In the genomic region with DNA sequence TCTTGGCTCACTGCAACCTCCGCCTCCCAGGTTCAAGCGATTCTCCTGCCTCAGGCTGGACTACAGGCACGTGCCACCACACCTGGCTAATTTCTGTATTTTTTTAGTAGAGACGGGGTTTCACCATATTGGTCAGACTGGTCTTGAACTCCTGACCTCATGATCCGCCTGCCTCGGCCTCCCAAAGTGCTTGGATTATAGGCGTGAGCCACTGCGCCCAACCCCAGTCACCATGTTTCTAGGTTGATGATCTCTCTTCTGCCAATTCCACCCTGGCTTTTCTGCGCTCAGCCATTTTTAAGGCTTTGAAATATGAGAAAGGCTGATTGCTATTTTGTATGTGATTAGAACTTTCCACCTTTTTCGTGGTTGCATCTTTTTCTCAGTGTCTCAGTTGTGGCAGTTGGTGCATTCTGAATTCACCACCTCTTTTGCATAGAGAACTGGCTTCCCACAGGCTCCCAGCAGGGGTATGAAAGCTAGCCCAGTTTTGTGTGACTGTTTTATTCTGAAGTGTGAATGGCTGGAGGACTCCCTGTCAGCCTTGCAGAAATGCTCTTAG, we compare ENCODE assay signal across 11 cellular contexts. TPM values are rescaled to one million over a fixed set of nuclear protein-coding genes. Genes with fewer than 3 reads are reported as not detected.
DNase-seq lines count a peak whose midpoint lies in the region; ATAC-seq, FAIRE-seq and TF ChIP-seq lines count a peak whose summit lies in the region.
"Had no signal": no experiment of that assay in that cellular context is flagged by ENCODE, and none has a peak within 500 bp of the region (broad histone marks: within the 10 kb centered on the region; RNA-seq: fewer than 3 reads in every experiment).

No MANE protein-coding gene starts in this region.

- DNase-seq in GM12864 (ENCODE audit: low read depth) (peak; percentile 76), GM19238 (ENCODE audit: insufficient read length, low spot score) (peak; percentile 42), HuH-7.5 (ENCODE audit: low spot score) (no peak), HTR-8/SVneo (ENCODE audit: insufficient read length, low spot score) (no peak), SKM-1 (lab: John Stamatoyannopoulos, UW; ENCODE audit: unreplicated experiment) (no peak)
- DNase-seq in activated T-cell treated with anti-CD3 and anti-CD28 coated beads, Interleukin-2, amount 50 U/mL, for 48 hours = peak; percentile 29 to 31
- DNase-seq: activated CD8-positive, alpha-beta memory T cell treated with anti-CD3 and anti-CD28 coated beads, Interleukin-2, amount 50 U/mL, for 4 hours had no signal

- H3K4me3 ChIP-seq in GM12864 (ENCODE audit: low read depth, low read length) = no peak overlapping the region; the same call in 1 of the 2 replicates
- H3K4me3 ChIP-seq: HAP-1 had no signal

- TF ChIP-seq CTCF in GM12864 (IDR thresholded peaks at IDR 0.05; ENCODE audit: low read depth, low read length, missing control alignments) = no peak

- FAIRE-seq in HTR-8/SVneo (lab: Jason Lieb, UNC) = no peak

- ATAC-seq in HG02870 (IDR thresholded peaks at IDR 0.05; ENCODE audit: unreplicated experiment) (peak; percentile 89), esophagus mucosa (no peak)
- ATAC-seq: Panc1 had no signal

RNA-seq across cellular contexts. Expression of a gene that starts 15.5 kb away (rescaled TPM):
- 97.8 TPM for total RNA-seq in esophagus mucosa

Comparison
In these comparisons a context has a peak if more than half of its experiments do, and no peak if none do; other contexts are left out.
1. DNase-seq: peak in GM12864 (single experiment), GM19238 (single experiment) and activated T-cell treated with anti-CD3 and anti-CD28 coated beads, Interleukin-2, amount 50 U/mL, for 48 hours (2 of 2); none in HuH-7.5 (single experiment), HTR-8/SVneo (single experiment) and SKM-1 (single experiment).